In the genomic region with DNA sequence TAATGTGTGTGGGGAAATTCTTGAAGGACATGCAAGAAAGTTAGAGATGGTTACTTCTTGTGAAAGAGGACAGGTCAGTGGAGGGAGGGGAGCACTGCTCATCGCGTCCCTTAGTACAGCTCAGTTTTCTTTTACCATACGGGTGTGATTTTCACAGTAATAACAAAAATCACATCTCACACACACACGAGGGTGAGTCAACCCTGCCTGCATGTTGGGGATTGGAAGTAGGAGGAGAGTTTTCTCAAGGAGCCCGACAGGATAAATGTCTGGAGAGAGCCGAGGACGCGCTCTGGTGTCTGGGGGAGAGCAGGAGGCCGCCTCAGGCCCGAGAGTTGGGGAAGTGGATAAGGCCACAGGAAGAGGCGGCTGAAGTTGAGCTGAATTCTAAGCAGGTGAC, we compare ENCODE assay signal across 1 cellular context.
TF ChIP-seq lines count a peak whose summit lies in the region.

No MANE protein-coding gene starts in this region.

TF ChIP-seq in SK-N-SH, 30 proteins besides CTCF, POLR2A, EP300 and RAD21:
- TF ChIP-seq, protein P1, sequence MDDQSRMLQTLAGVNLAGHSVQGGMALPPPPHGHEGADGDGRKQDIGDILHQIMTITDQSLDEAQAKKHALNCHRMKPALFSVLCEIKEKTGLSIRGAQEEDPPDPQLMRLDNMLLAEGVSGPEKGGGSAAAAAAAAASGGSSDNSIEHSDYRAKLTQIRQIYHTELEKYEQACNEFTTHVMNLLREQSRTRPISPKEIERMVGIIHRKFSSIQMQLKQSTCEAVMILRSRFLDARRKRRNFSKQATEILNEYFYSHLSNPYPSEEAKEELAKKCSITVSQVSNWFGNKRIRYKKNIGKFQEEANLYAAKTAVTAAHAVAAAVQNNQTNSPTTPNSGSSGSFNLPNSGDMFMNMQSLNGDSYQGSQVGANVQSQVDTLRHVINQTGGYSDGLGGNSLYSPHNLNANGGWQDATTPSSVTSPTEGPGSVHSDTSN (IDR thresholded peaks at IDR 0.05), result no peak
- TF ChIP-seq JUND (IDR thresholded peaks at IDR 0.05) (no peak), NRF1 (IDR thresholded peaks at IDR 0.05; ENCODE audit: low read depth, low read length) (no peak), POLR2AphosphoS5 (IDR thresholded peaks at IDR 0.05; ENCODE audit: low read depth, low read length) (no peak), RXRA (IDR thresholded peaks at IDR 0.05; ENCODE audit: borderline replicate concordance, low read depth) (no peak), GATA2 (CRISPR knock-in tag; IDR thresholded peaks at IDR 0.05) (no peak), FOXJ3 (CRISPR knock-in tag; IDR thresholded peaks at IDR 0.05) (no peak), TEAD4 (IDR thresholded peaks at IDR 0.05; ENCODE audit: borderline replicate concordance, insufficient read depth) (no peak), TAF1 (IDR thresholded peaks at IDR 0.05; ENCODE audit: borderline replicate concordance, low read depth, low read length) (no peak), SIN3A (IDR thresholded peaks at IDR 0.05; ENCODE audit: borderline replicate concordance, low read depth, low read length) (no peak), RCOR1 (IDR thresholded peaks at IDR 0.05; ENCODE audit: low read length) (no peak), CHD2 (IDR thresholded peaks at IDR 0.05; ENCODE audit: low read length, partially characterized antibody) (no peak), YY1 (IDR thresholded peaks at IDR 0.05; ENCODE audit: low read depth) (no peak), FOXM1 (IDR thresholded peaks at IDR 0.05; ENCODE audit: low read depth) (no peak), MXI1 (IDR thresholded peaks at IDR 0.05; ENCODE audit: low read depth, low read length) (no peak), FOSL2 (IDR thresholded peaks at IDR 0.05; ENCODE audit: borderline replicate concordance, low read depth) (no peak), ELF1 (IDR thresholded peaks at IDR 0.05) (no peak)
- TF ChIP-seq, protein P2, sequence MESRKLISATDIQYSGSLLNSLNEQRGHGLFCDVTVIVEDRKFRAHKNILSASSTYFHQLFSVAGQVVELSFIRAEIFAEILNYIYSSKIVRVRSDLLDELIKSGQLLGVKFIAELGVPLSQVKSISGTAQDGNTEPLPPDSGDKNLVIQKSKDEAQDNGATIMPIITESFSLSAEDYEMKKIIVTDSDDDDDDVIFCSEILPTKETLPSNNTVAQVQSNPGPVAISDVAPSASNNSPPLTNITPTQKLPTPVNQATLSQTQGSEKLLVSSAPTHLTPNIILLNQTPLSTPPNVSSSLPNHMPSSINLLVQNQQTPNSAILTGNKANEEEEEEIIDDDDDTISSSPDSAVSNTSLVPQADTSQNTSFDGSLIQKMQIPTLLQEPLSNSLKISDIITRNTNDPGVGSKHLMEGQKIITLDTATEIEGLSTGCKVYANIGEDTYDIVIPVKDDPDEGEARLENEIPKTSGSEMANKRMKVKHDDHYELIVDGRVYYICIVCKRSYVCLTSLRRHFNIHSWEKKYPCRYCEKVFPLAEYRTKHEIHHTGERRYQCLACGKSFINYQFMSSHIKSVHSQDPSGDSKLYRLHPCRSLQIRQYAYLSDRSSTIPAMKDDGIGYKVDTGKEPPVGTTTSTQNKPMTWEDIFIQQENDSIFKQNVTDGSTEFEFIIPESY (IDR thresholded peaks at IDR 0.05; ENCODE audit: borderline replicate concordance, low read depth), result no peak
- TF ChIP-seq, protein P3, sequence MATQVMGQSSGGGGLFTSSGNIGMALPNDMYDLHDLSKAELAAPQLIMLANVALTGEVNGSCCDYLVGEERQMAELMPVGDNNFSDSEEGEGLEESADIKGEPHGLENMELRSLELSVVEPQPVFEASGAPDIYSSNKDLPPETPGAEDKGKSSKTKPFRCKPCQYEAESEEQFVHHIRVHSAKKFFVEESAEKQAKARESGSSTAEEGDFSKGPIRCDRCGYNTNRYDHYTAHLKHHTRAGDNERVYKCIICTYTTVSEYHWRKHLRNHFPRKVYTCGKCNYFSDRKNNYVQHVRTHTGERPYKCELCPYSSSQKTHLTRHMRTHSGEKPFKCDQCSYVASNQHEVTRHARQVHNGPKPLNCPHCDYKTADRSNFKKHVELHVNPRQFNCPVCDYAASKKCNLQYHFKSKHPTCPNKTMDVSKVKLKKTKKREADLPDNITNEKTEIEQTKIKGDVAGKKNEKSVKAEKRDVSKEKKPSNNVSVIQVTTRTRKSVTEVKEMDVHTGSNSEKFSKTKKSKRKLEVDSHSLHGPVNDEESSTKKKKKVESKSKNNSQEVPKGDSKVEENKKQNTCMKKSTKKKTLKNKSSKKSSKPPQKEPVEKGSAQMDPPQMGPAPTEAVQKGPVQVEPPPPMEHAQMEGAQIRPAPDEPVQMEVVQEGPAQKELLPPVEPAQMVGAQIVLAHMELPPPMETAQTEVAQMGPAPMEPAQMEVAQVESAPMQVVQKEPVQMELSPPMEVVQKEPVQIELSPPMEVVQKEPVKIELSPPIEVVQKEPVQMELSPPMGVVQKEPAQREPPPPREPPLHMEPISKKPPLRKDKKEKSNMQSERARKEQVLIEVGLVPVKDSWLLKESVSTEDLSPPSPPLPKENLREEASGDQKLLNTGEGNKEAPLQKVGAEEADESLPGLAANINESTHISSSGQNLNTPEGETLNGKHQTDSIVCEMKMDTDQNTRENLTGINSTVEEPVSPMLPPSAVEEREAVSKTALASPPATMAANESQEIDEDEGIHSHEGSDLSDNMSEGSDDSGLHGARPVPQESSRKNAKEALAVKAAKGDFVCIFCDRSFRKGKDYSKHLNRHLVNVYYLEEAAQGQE (IDR thresholded peaks at IDR 0.05; ENCODE audit: low read depth, low read length), result no peak
